27 cellular contexts compared by ENCODE assay signal in the genomic region with DNA sequence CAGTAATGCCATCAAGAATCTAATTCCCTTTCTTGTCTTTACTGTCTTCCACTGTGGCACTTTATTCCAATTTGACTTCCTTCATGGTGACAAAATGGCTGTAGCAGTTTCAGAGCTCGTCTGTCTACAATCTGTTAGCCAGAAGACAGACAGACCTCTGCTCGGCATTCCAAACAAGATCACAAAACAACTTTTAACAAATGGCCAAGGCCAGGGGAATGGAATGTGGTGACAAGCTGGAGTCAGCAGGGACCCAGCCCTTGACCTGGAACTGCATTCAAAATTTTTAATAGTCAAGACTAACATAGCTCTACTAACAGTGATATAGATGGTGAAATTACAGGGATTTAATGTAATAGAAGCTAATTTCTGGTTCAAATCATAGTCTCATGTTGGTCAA.
"Had no signal": no experiment of that assay in that cellular context is flagged by ENCODE, and none has a peak within 500 bp of the region (broad histone marks: within the 10 kb centered on the region; RNA-seq: fewer than 3 reads in every experiment).

No MANE protein-coding gene starts in this region.

- H3K4me1 ChIP-seq: left lung, lower lobe of right lung, prostate gland, spleen, suprapubic skin, tibial artery, uterus had no signal

- H3K27me3 ChIP-seq: left lung, ovary, suprapubic skin, tibial artery, uterus had no signal

- H3K4me3 Mint-ChIP-seq: mesothelial cell of epicardium; naive thymus-derived CD8-positive, alpha-beta T cell; nephron; neural crest cell; stimulated activated effector memory CD8-positive, alpha-beta T cell treated with anti-CD3 and anti-CD28 coated beads, Interleukin-12 subunit alpha, Interleukin-12 subunit beta, amount 100 ng/mL, for 72 hours; stimulated activated naive CD8-positive, alpha-beta T cell treated with anti-CD3 and anti-CD28 coated beads, Interleukin-15, Interleukin-2, amounts not matched to agents 100 ng/mL and 50 ng/mL, for 24 hours; type B pancreatic cell had no signal

- DNase-seq: head of caudate nucleus; hippocampal formation; kidney glomerular epithelial cell; left cardiac atrium; left lung; lower lobe of right lung; mammary epithelial cell; mesenchymal stem cell; naive thymus-derived CD8-positive, alpha-beta T cell; ovary; retina; right cardiac atrium; small intestine; spleen; stimulated activated CD4-positive, alpha-beta T cell treated with anti-CD3 and anti-CD28 coated beads, Interleukin-4, amount 100 ng/mL, for 24 hours; stimulated activated naive CD4-positive, alpha-beta T cell; tibial artery; uterus had no signal

- H3K4me3 ChIP-seq: left lung, lower lobe of right lung, ovary, prostate gland, spleen, suprapubic skin, thoracic aorta, tibial artery, uterus had no signal

- H3K36me3 Mint-ChIP-seq: stimulated activated effector memory CD8-positive, alpha-beta T cell treated with anti-CD3 and anti-CD28 coated beads, Interleukin-12 subunit alpha, Interleukin-12 subunit beta, amount 100 ng/mL, for 72 hours; type B pancreatic cell had no signal

- H3K36me3 ChIP-seq: left lung, lower lobe of right lung, ovary, prostate gland, spleen, suprapubic skin, thoracic aorta, tibial artery, uterus had no signal

- H3K27ac Mint-ChIP-seq: mesothelial cell of epicardium; naive thymus-derived CD8-positive, alpha-beta T cell; nephron; stimulated activated effector memory CD8-positive, alpha-beta T cell treated with anti-CD3 and anti-CD28 coated beads, Interleukin-12 subunit alpha, Interleukin-12 subunit beta, amount 100 ng/mL, for 72 hours; stimulated activated naive CD8-positive, alpha-beta T cell treated with anti-CD3 and anti-CD28 coated beads, Interleukin-15, Interleukin-2, amounts not matched to agents 100 ng/mL and 50 ng/mL, for 24 hours; type B pancreatic cell had no signal

- H3K27ac ChIP-seq: left lung, lower lobe of right lung, ovary, prostate gland, spleen, suprapubic skin, thoracic aorta, tibial artery, uterus had no signal

- H3K27me3 Mint-ChIP-seq: type B pancreatic cell had no signal

- H3K9me3 ChIP-seq: lower lobe of right lung, ovary, prostate gland, spleen, thoracic aorta, tibial artery, uterus had no signal

- H3K9me3 Mint-ChIP-seq: stimulated activated effector memory CD8-positive, alpha-beta T cell treated with anti-CD3 and anti-CD28 coated beads, Interleukin-12 subunit alpha, Interleukin-12 subunit beta, amount 100 ng/mL, for 72 hours had no signal

- H3K4me1 Mint-ChIP-seq: mesothelial cell of epicardium; naive thymus-derived CD8-positive, alpha-beta T cell; stimulated activated effector memory CD8-positive, alpha-beta T cell treated with anti-CD3 and anti-CD28 coated beads, Interleukin-12 subunit alpha, Interleukin-12 subunit beta, amount 100 ng/mL, for 72 hours had no signal
